17 cellular contexts compared by ENCODE assay signal in genomic region chr11:104573431-104573830, GRCh38.
A peak's percentile ranks its signal among the peaks of the same experiment; 100 is the strongest.
DNase-seq lines count a peak whose midpoint lies in the region; ATAC-seq and TF ChIP-seq lines count a peak whose summit lies in the region.
"Had no signal": no experiment of that assay in that cellular context is flagged by ENCODE, and none has a peak within 500 bp of the region (broad histone marks: within the 10 kb centered on the region; RNA-seq: fewer than 3 reads in every experiment).

No MANE protein-coding gene starts in this region.

- DNase-seq in GM04504 (ENCODE audit: low read depth) (peak; percentile 15), RWPE1 (ENCODE audit: low spot score) (peak; percentile 23), epithelial cell of prostate (ENCODE audit: low read depth, low spot score) (peak; percentile 63), skeletal muscle cell (ENCODE audit: low read depth) (peak; percentile 72), body of pancreas (no peak), prostate gland (ENCODE audit: low spot score) (no peak), chondrocyte (ENCODE audit: low spot score) (no peak)
- DNase-seq: C1 segment of cervical spinal cord, H7, immature natural killer cell, lower lobe of right lung, NCI-H1694, pancreas, small intestine had no signal

- peaks cover 12% of the 10 kb centered on the region for H3K9me3 Mint-ChIP-seq in chondrocyte (ENCODE audit: low read depth)

- TF ChIP-seq CTCF in RWPE1 (conservative IDR thresholded peaks at IDR 0.05; ENCODE audit: low read depth): no peak
- TF ChIP-seq CTCF in body of pancreas (IDR thresholded peaks at IDR 0.05): no peak
- TF ChIP-seq CTCF in prostate gland (IDR thresholded peaks at IDR 0.05): no peak
- no peak for TF ChIP-seq CTCF in chondrocyte (IDR thresholded peaks at IDR 0.05)

- H3K4me1 ChIP-seq in body of pancreas (no peaks in the 10 kb centered on the region), prostate gland (replicated peaks) (no peaks in the 10 kb centered on the region)
- H3K4me1 ChIP-seq: lower lobe of right lung, pancreas had no signal

- CTCF ChIA-PET in RWPE1 (lab: Yijun Ruan, JAX): no interaction called here

- H3K4me1 Mint-ChIP-seq in chondrocyte (ENCODE audit: low read depth): no peaks in the 10 kb centered on the region
- H3K4me1 Mint-ChIP-seq: immature natural killer cell, WTC11 had no signal

- H3K9me3 ChIP-seq in body of pancreas (no peaks in the 10 kb centered on the region), prostate gland (no peaks in the 10 kb centered on the region)
- H3K9me3 ChIP-seq: lower lobe of right lung, pancreas, thoracic aorta had no signal

- H3K27me3 ChIP-seq in body of pancreas (no peaks in the 10 kb centered on the region), prostate gland (replicated peaks; ENCODE audit: insufficient read depth) (no peaks in the 10 kb centered on the region)
- H3K27me3 ChIP-seq: pancreas had no signal

- no peak for ATAC-seq in body of pancreas
- ATAC-seq: lower lobe of right lung, pancreas, WTC11 had no signal

- H3K36me3 ChIP-seq in body of pancreas (replicated peaks in 1 of 2; ENCODE audit: insufficient read depth in 1 of 2, low read depth in 2 of 2) (no peaks in the 10 kb centered on the region), prostate gland (no peaks in the 10 kb centered on the region)
- H3K36me3 ChIP-seq: lower lobe of right lung, pancreas, thoracic aorta had no signal

- POLR2A ChIA-PET in RWPE1 (lab: Yijun Ruan, JAX; ENCODE audit: low non-redundant PET): no interaction called here

- no peak overlapping the region for H3K27ac Mint-ChIP-seq in chondrocyte (ENCODE audit: unreplicated experiment)
- H3K27ac Mint-ChIP-seq: immature natural killer cell; T-helper 1 cell treated with Interleukin-12 subunit alpha and Interleukin-12 subunit beta and Interleukin-4 antibody, amounts not matched to agents 30 μg/mL and 1 μg/mL, for 36 hours; WTC11 had no signal

- H3K4me3 ChIP-seq in skeletal muscle cell (ENCODE audit: low read depth, low read length) (no peak overlapping the region), body of pancreas (no peak overlapping the region), prostate gland (no peak overlapping the region)
- H3K4me3 ChIP-seq: lower lobe of right lung, pancreas, thoracic aorta had no signal

- no peak overlapping the region for H3K4me3 Mint-ChIP-seq in chondrocyte (ENCODE audit: unreplicated experiment)
- H3K4me3 Mint-ChIP-seq: immature natural killer cell; T-helper 1 cell treated with Interleukin-12 subunit alpha and Interleukin-12 subunit beta and Interleukin-4 antibody, amounts not matched to agents 30 μg/mL and 1 μg/mL, for 36 hours; WTC11 had no signal

- TF ChIP-seq POLR2A in body of pancreas (IDR thresholded peaks at IDR 0.05): no peak
- no peak for TF ChIP-seq POLR2A in prostate gland (IDR thresholded peaks at IDR 0.05)

- intact Hi-C loops in body of pancreas (cut with DNase I) (no loop called here), prostate gland (cut with DNase I) (no loop called here)

- H3K27me3 Mint-ChIP-seq in chondrocyte (ENCODE audit: low read depth): no peaks in the 10 kb centered on the region

- H3K36me3 Mint-ChIP-seq in chondrocyte (ENCODE audit: low read depth): no peaks in the 10 kb centered on the region
- H3K36me3 Mint-ChIP-seq: immature natural killer cell had no signal

- H3K27ac ChIP-seq in RWPE1: no peak overlapping the region
- peak overlapping the region; percentile 84 for H3K27ac ChIP-seq in epithelial cell of prostate
- H3K27ac ChIP-seq in body of pancreas: no peak overlapping the region
- no peak overlapping the region for H3K27ac ChIP-seq in prostate gland
- H3K27ac ChIP-seq: lower lobe of right lung, pancreas, thoracic aorta had no signal

Comparison
In these comparisons a context has a peak if more than half of its experiments do, and no peak if none do; other contexts are left out.
1. DNase-seq: peak in GM04504 (single experiment), RWPE1 (single experiment), epithelial cell of prostate (single experiment) and skeletal muscle cell (single experiment); none in body of pancreas (0 of 4), prostate gland (single experiment) and chondrocyte (single experiment).